9 cellular contexts compared by ENCODE assay signal in genomic region chr15:92011611-92012367, GRCh38.
DNase-seq lines count a peak whose midpoint lies in the region; ATAC-seq and TF ChIP-seq lines count a peak whose summit lies in the region.
"Had no signal": no experiment of that assay in that cellular context is flagged by ENCODE, and none has a peak within 500 bp of the region (broad histone marks: within the 10 kb centered on the region; RNA-seq: fewer than 3 reads in every experiment).

No MANE protein-coding gene starts in this region.

- no peaks in the 10 kb centered on the region for H3K27me3 Mint-ChIP-seq in activated naive CD8-positive, alpha-beta T cell treated with anti-CD3 and anti-CD28 coated beads for 36 hours

- no peaks in the 10 kb centered on the region for H3K4me1 ChIP-seq in right lobe of liver

- no peaks in the 10 kb centered on the region for H3K9me3 ChIP-seq in right lobe of liver

- no peak for TF ChIP-seq POLR2A in right lobe of liver (IDR thresholded peaks at IDR 0.05)

- TF ChIP-seq CTCF in right lobe of liver (IDR thresholded peaks at IDR 0.05), result no peak

- peak in 3 of 4 donors; percentile 14 to 51 (median 36) for ATAC-seq in right lobe of liver
- no peak for ATAC-seq in HG03045 (IDR thresholded peaks at IDR 0.05; ENCODE audit: unreplicated experiment)
- ATAC-seq: K562 had no signal

- H3K9me3 Mint-ChIP-seq in activated naive CD8-positive, alpha-beta T cell treated with anti-CD3 and anti-CD28 coated beads for 36 hours, result no peaks in the 10 kb centered on the region

- WGBS in right lobe of liver (ENCODE audit: insufficient coverage, low coverage, low lambda C conversion rate, missing lambda C conversion rate), result 54% methylated on average over 11 of the region's 14 CpGs

- H3K4me3 Mint-ChIP-seq in activated naive CD8-positive, alpha-beta T cell treated with anti-CD3 and anti-CD28 coated beads for 36 hours, result peak overlapping the region; percentile 30

- no peaks in the 10 kb centered on the region for H3K36me3 Mint-ChIP-seq in activated naive CD8-positive, alpha-beta T cell treated with anti-CD3 and anti-CD28 coated beads for 36 hours

- H3K36me3 ChIP-seq in right lobe of liver, result no peaks in the 10 kb centered on the region

- H3K27ac ChIP-seq in right lobe of liver, result no peak overlapping the region

- H3K27me3 ChIP-seq in right lobe of liver, result no peaks in the 10 kb centered on the region

- no peak overlapping the region for H3K4me3 ChIP-seq in right lobe of liver
- H3K4me3 ChIP-seq: K562 had no signal

- DNase-seq in Ammon's horn (ENCODE audit: low spot score) (peak; percentile 23), NAMALWA (ENCODE audit: low spot score) (peak; percentile 32), right lobe of liver (no peak), SIG-M5 (lab: John Stamatoyannopoulos, UW) (no peak), midbrain (lab: John Stamatoyannopoulos, UW) (no peak), ureter (ENCODE audit: low spot score) (no peak)
- peak; percentile 19 for DNase-seq in activated naive CD8-positive, alpha-beta T cell treated with anti-CD3 and anti-CD28 coated beads for 36 hours

- H3K27ac Mint-ChIP-seq in activated naive CD8-positive, alpha-beta T cell treated with anti-CD3 and anti-CD28 coated beads for 36 hours, result peak overlapping the region; percentile 43

- peaks cover 31% of the 10 kb centered on the region for H3K4me1 Mint-ChIP-seq in activated naive CD8-positive, alpha-beta T cell treated with anti-CD3 and anti-CD28 coated beads for 36 hours

- intact Hi-C loops in right lobe of liver (cut with DNase I), result no loop called here

Comparison
In these comparisons a context has a peak if more than half of its experiments do, and no peak if none do; other contexts are left out.
1. DNase-seq: peak in Ammon's horn (single experiment), NAMALWA (single experiment) and activated naive CD8-positive, alpha-beta T cell treated with anti-CD3 and anti-CD28 coated beads for 36 hours (single experiment); none in right lobe of liver (0 of 3), SIG-M5 (single experiment), midbrain (single experiment) and ureter (single experiment).